In genomic region chr4:2220016-2220620, GRCh38 we compare ENCODE assay signal across 8 cellular contexts. TPM values are rescaled to one million over a fixed set of nuclear protein-coding genes. Genes with fewer than 3 reads are reported as not detected.
DNase-seq lines count a peak whose midpoint lies in the region; ATAC-seq lines count a peak whose summit lies in the region.

No MANE protein-coding gene starts in this region.

- POLR2A ChIA-PET in CD4-positive, alpha-beta memory T cell (lab: Charles Lee; ENCODE audit: partially characterized antibody) = interaction anchor here (0.8 to 1.5 kb wide), 10 partner anchors 17 to 249 kb away, joined by 3 to 7 read pairs (median 4); partner anchors contain the start of genes CFAP99, HAUS3, POLN and RNF4

- H3K9me3 ChIP-seq in CD4-positive, alpha-beta memory T cell (ENCODE audit: control insufficient read depth in 1 of 2, low read length in 2 of 2) = no peaks in the 10 kb centered on the region

- CTCF ChIA-PET in CD4-positive, alpha-beta memory T cell (lab: Charles Lee; ENCODE audit: partially characterized antibody) = interaction anchor here (0.6 to 6.2 kb wide), 45 partner anchors 9 to 466 kb away, joined by 3 to 84 read pairs (median 4); partner anchors contain the start of genes CFAP99, HAUS3, POLN and RNF4

- peaks cover 11% of the 10 kb centered on the region for H3K36me3 ChIP-seq in CD4-positive, alpha-beta memory T cell (ENCODE audit: insufficient read depth, low read length)

- no peak overlapping the region for H3K4me3 ChIP-seq in CD4-positive, alpha-beta memory T cell (ENCODE audit: low read length in 2 of 2)

- intact Hi-C loops in CD4-positive, alpha-beta memory T cell (cut with micrococcal nuclease) = loop anchor here (1.0 to 10.0 kb wide), 5 partner anchors 65 to 242 kb away; no protein-coding TSS in a partner anchor

- peak; percentile 75 to 81 (median 76) for DNase-seq in CD4-positive, alpha-beta memory T cell
- DNase-seq in GOT3 (lab: John Stamatoyannopoulos, UW) (peak; percentile 11), NCI-H2171 (lab: John Stamatoyannopoulos, UW) (peak; percentile 26), kidney glomerular epithelial cell (lab: John Stamatoyannopoulos, UW) (peak; percentile 46)
- DNase-seq in central memory CD4-positive, alpha-beta T cell = peak; percentile 70
- peak; percentile 85 for DNase-seq in stimulated activated CD4-positive, alpha-beta T cell treated with anti-CD3 and anti-CD28 coated beads, Interleukin-2, amount 100 ng/mL, for 24 hours

- no peaks in the 10 kb centered on the region for H3K27me3 ChIP-seq in CD4-positive, alpha-beta memory T cell (ENCODE audit: insufficient read depth, low read length)

- no peak overlapping the region for H3K27ac ChIP-seq in CD4-positive, alpha-beta memory T cell (ENCODE audit: low read depth, low read length)

- H3K27ac Mint-ChIP-seq in CD4-positive, alpha-beta memory T cell = peak overlapping the region in 5 of 7 donors; percentile 2 to 81 (median 43)

- no peaks in the 10 kb centered on the region for H3K9me3 Mint-ChIP-seq in CD4-positive, alpha-beta memory T cell

- H3K36me3 Mint-ChIP-seq in CD4-positive, alpha-beta memory T cell = peaks cover 3 to 8% of the 10 kb centered on the region in 2 donors

- peak; percentile 81 to 90 for ATAC-seq in activated CD4-positive, CD25-positive, alpha-beta regulatory T cell treated with anti-CD3 and anti-CD28 coated beads, Interleukin-2, amount 50 U/mL, for 24 hours
- ATAC-seq in HG02885 (IDR thresholded peaks at IDR 0.05; ENCODE audit: poor library complexity, unreplicated experiment) = no peak

- no peaks in the 10 kb centered on the region for H3K4me1 ChIP-seq in CD4-positive, alpha-beta memory T cell (ENCODE audit: insufficient read depth, low read length)

- H3K27me3 Mint-ChIP-seq in CD4-positive, alpha-beta memory T cell = no peaks in the 10 kb centered on the region

- H3K4me1 Mint-ChIP-seq in CD4-positive, alpha-beta memory T cell = peaks cover 4 to 7% (median 6%) of the 10 kb centered on the region in 4 donors

- no peak overlapping the region for H3K4me3 Mint-ChIP-seq in CD4-positive, alpha-beta memory T cell

RNA-seq across cellular contexts. Expression of gene HAUS3, which starts 21.8 kb away (rescaled TPM):
- 10 to 100 TPM; 35.9 to 39.2 TPM for total RNA-seq in CD4-positive, alpha-beta memory T cell
- polyA plus RNA-seq in CD4-positive, alpha-beta memory T cell = 10 to 100 TPM; 24.8 to 43.9 TPM

RNA-seq across cellular contexts. Expression of gene POLN, which starts 21.8 kb away (rescaled TPM):
- total RNA-seq in CD4-positive, alpha-beta memory T cell = 1 to 10 TPM; 3.8 to 4.4 TPM
- polyA plus RNA-seq in CD4-positive, alpha-beta memory T cell = 1 to 10 TPM in 1 of 2 donors, under 1 TPM in 1; 0.24 to 1.8 TPM

RNA-seq across cellular contexts. Expression of gene MXD4, which starts 41.8 kb away (rescaled TPM):
- 10 to 100 TPM; 66.5 to 67.5 TPM for total RNA-seq in CD4-positive, alpha-beta memory T cell
- 10 to 100 TPM; 31.9 to 48.9 TPM for polyA plus RNA-seq in CD4-positive, alpha-beta memory T cell

Comparison
In these comparisons a context has a peak if more than half of its experiments do, and no peak if none do; other contexts are left out.
1. DNase-seq: peak in every context shown above with its lines; median percentile 85 in stimulated activated CD4-positive, alpha-beta T cell treated with anti-CD3 and anti-CD28 coated beads, Interleukin-2, amount 100 ng/mL, for 24 hours; 76 in CD4-positive, alpha-beta memory T cell; 70 in central memory CD4-positive, alpha-beta T cell; 46 in kidney glomerular epithelial cell; 26 in NCI-H2171; 11 in GOT3.